23 cellular contexts compared by ENCODE assay signal in genomic region chr7:6680146-6680545, GRCh38.
"Had no signal": no experiment of that assay in that cellular context is flagged by ENCODE, and none has a peak within 500 bp of the region (broad histone marks: within the 10 kb centered on the region; RNA-seq: fewer than 3 reads in every experiment).

No MANE protein-coding gene starts in this region.

- FAIRE-seq: islet of Langerhans, kidney had no signal

- ATAC-seq: left colon; left lung; natural killer cell; right cardiac atrium; sciatic nerve; stimulated activated naive B cell treated with anti-CD40 and anti-IgM and Interleukin-4, amounts not matched to agents 10 μg/mL and 1 μg/mL and 100 μg/mL, for 72 hours; stimulated activated naive CD8-positive, alpha-beta T cell treated with anti-CD3 and anti-CD28 coated beads, Interleukin-15, Interleukin-2, amounts not matched to agents 100 U/mL and 50 U/mL, for 24 hours; upper lobe of right lung had no signal

- DNase-seq: hypothalamus; immature natural killer cell; kidney; left colon; left lung; mesendoderm; naive B cell; natural killer cell; nephron progenitor cell; occipital lobe; right cardiac atrium; stimulated activated CD4-positive, alpha-beta T cell treated with anti-CD3 and anti-CD28 coated beads, Interleukin-12 subunit alpha, Interleukin-12 subunit beta, amount 100 ng/mL, for 4 hours; stimulated activated CD4-positive, alpha-beta T cell treated with anti-CD3 and anti-CD28 coated beads, Interleukin-15, amount 100 ng/mL, for 24 hours; stimulated activated CD4-positive, alpha-beta T cell treated with anti-CD3 and anti-CD28 coated beads, Interleukin-2, amount 100 ng/mL, for 24 hours; stimulated activated CD4-positive, alpha-beta T cell treated with anti-CD3 and anti-CD28 coated beads, Interleukin-4, amount 100 ng/mL, for 1 hour; stimulated activated naive B cell treated with anti-CD40 and anti-IgM and Interleukin-4, amounts not matched to agents 10 μg/mL and 1 μg/mL and 100 μg/mL, for 72 hours; stimulated activated naive CD8-positive, alpha-beta T cell treated with anti-CD3 and anti-CD28 coated beads, Interleukin-15, Interleukin-2, amounts not matched to agents 100 U/mL and 50 U/mL, for 24 hours; stomach; tibial artery; upper lobe of right lung; uterus had no signal
